13 cellular contexts compared by ENCODE assay signal in genomic region chr12:48937170-48937569, GRCh38. TPM values are rescaled to one million over a fixed set of nuclear protein-coding genes. Genes with fewer than 3 reads are reported as not detected.
A peak's percentile ranks its signal among the peaks of the same experiment; 100 is the strongest.
DNase-seq lines count a peak whose midpoint lies in the region; ATAC-seq, FAIRE-seq and TF ChIP-seq lines count a peak whose summit lies in the region.
"Had no signal": no experiment of that assay in that cellular context is flagged by ENCODE, and none has a peak within 500 bp of the region (broad histone marks: within the 10 kb centered on the region; RNA-seq: fewer than 3 reads in every experiment).

No MANE protein-coding gene starts in this region.

- POLR2A ChIA-PET in HepG2 (lab: Yijun Ruan, JAX) = interaction anchor here (1.8 kb wide), 1 partner anchor 85 kb away, joined by 9 read pairs; the partner anchor contains the start of gene DDX23

- CTCF ChIA-PET in HepG2 (lab: Yijun Ruan, JAX; ENCODE audit: low intra/inter-chr PET ratio, low total read pairs) = interaction anchor here (1.4 to 3.1 kb wide), 2 partner anchors 46 to 84 kb away, joined by 7 to 27 read pairs; partner anchors contain the start of gene DDX23

- peaks cover 35% of the 10 kb centered on the region for H3K36me3 Mint-ChIP-seq in T-helper 2 cell treated with Interferon-gamma antibody and Interleukin-4, amounts not matched to agents 5 μg/mL and 100 μg/mL, for 36 hours (ENCODE audit: low read depth)

- TF ChIP-seq EP300 in HepG2 (IDR thresholded peaks at IDR 0.05; ENCODE audit: low read depth in 2 of 2, low read length in 2 of 2) = no peak
- TF ChIP-seq EP300 in HepG2 (CRISPR knock-in tag; IDR thresholded peaks at IDR 0.05; ENCODE audit: borderline replicate concordance) = no peak

- intact Hi-C loops in HepG2 (cut with micrococcal nuclease; ENCODE audit: unreplicated experiment) = loop anchor here (2.0 kb wide), 1 partner anchor 46 kb away; no protein-coding TSS in a partner anchor
- intact Hi-C loops in right lobe of liver (cut with DNase I) = loop anchor here (10.0 kb wide), 1 partner anchor 82 kb away; the partner anchor contains the start of gene DDX23 (in 2 of the 2)
- intact Hi-C loops in upper lobe of right lung (cut with DNase I) = no loop called here

- H3K27me3 ChIP-seq in HepG2 (ENCODE audit: control insufficient read depth in 1 of 2, insufficient read depth in 2 of 2, low read length in 2 of 2) = no peaks in the 10 kb centered on the region
- H3K27me3 ChIP-seq in right lobe of liver = no peaks in the 10 kb centered on the region
- H3K27me3 ChIP-seq in brain microvascular endothelial cell (replicated peaks) = no peaks in the 10 kb centered on the region
- no peaks in the 10 kb centered on the region for H3K27me3 ChIP-seq in upper lobe of right lung
- H3K27me3 ChIP-seq: heart left ventricle, vagina had no signal

- H3K27ac ChIP-seq in HepG2 (ENCODE audit: extremely low read length, insufficient read depth, low read length) (no peak overlapping the region), right lobe of liver (no peak overlapping the region), brain microvascular endothelial cell (no peak overlapping the region), upper lobe of right lung (no peak overlapping the region)
- H3K27ac ChIP-seq: heart left ventricle, vagina had no signal

- TF ChIP-seq CTCF in HepG2 (CRISPR knock-in tag; IDR thresholded peaks at IDR 0.05) (peak; percentile 17; the same call in 1 of the 2 replicates), right lobe of liver (IDR thresholded peaks at IDR 0.05) (no peak), brain microvascular endothelial cell (IDR thresholded peaks at IDR 0.05; ENCODE audit: low read depth, low read length, missing control alignments) (peak; percentile 55), upper lobe of right lung (IDR thresholded peaks at IDR 0.05) (no peak)

- H3K4me3 ChIP-seq in HepG2 (replicated peaks in 1 of 3; ENCODE audit: insufficient read depth in 1 of 3, low read depth in 2 of 3, low read length in 3 of 3) = no peak overlapping the region
- H3K4me3 ChIP-seq in right lobe of liver = no peak overlapping the region
- H3K4me3 ChIP-seq in brain microvascular endothelial cell (ENCODE audit: low read depth, low read length) = no peak overlapping the region
- H3K4me3 ChIP-seq in upper lobe of right lung = no peak overlapping the region
- H3K4me3 ChIP-seq: heart left ventricle, vagina had no signal

- peaks cover under 1% of the 10 kb centered on the region for H3K79me2 ChIP-seq in HepG2 (ENCODE audit: insufficient read depth, low read length)

- no peak overlapping the region for H3K4me3 Mint-ChIP-seq in T-helper 2 cell treated with Interferon-gamma antibody and Interleukin-4, amounts not matched to agents 5 μg/mL and 100 μg/mL, for 36 hours
- H3K4me3 Mint-ChIP-seq: dendritic cell treated with granulocyte-macrophage colony-stimulating factor and Interleukin-4, amounts not matched to agents 40 ng/mL and 50 ng/mL, for 4 days; mesothelial cell of epicardium had no signal

- no peak for DNase-seq in HepG2 (ENCODE audit: low spot score)
- no peak for DNase-seq in right lobe of liver
- DNase-seq in brain microvascular endothelial cell = no peak
- peak; percentile 28 for DNase-seq in upper lobe of right lung
- no peak for DNase-seq in T-helper 2 cell treated with Interferon-gamma antibody and Interleukin-4, amounts not matched to agents 5 μg/mL and 100 μg/mL, for 36 hours (ENCODE audit: low spot score)
- DNase-seq: heart left ventricle, right cardiac atrium, RPMI8226 had no signal

- H3K36me3 ChIP-seq in HepG2 (replicated peaks in 1 of 2; ENCODE audit: control insufficient read depth in 1 of 2, insufficient read depth in 2 of 2, low read length in 2 of 2) (peaks cover 16 to 71% of the 10 kb centered on the region in 2 experiments), right lobe of liver (peaks cover 0 to 24% (median 10%) of the 10 kb centered on the region in 4 donors), brain microvascular endothelial cell (replicated peaks) (peaks cover 80% of the 10 kb centered on the region), upper lobe of right lung (peaks cover 92% of the 10 kb centered on the region)

- no peak for TF ChIP-seq RAD21 in HepG2 (CRISPR knock-in tag; IDR thresholded peaks at IDR 0.05)

- H3K9ac ChIP-seq in HepG2 (ENCODE audit: insufficient read depth, low read depth, low read length) = no peak overlapping the region

- peaks cover 12% of the 10 kb centered on the region for H3K4me1 Mint-ChIP-seq in T-helper 2 cell treated with Interferon-gamma antibody and Interleukin-4, amounts not matched to agents 5 μg/mL and 100 μg/mL, for 36 hours (ENCODE audit: low read depth)
- H3K4me1 Mint-ChIP-seq: mesothelial cell of epicardium had no signal

- ATAC-seq in HepG2 (peak; percentile 30; the same call in 2 of the 3 replicates), right lobe of liver (no peak), upper lobe of right lung (no peak), GM21619 (IDR thresholded peaks at IDR 0.05; ENCODE audit: unreplicated experiment) (no peak)

- no peak overlapping the region for H3K4me2 ChIP-seq in HepG2 (ENCODE audit: low read depth, low read length)

- no TSS peak for BruUV-seq in HepG2 (replicated peaks; lab: Mats Ljungman, UMichigan)

- H3K9me3 ChIP-seq in HepG2 (ENCODE audit: low read length) (no peaks in the 10 kb centered on the region), right lobe of liver (no peaks in the 10 kb centered on the region), upper lobe of right lung (no peaks in the 10 kb centered on the region)
- H3K9me3 ChIP-seq: heart left ventricle, vagina had no signal

- TF ChIP-seq POLR2A in HepG2 (IDR thresholded peaks at IDR 0.05; ENCODE audit: insufficient read depth in 1 of 2, low read depth in 2 of 2, low read length in 2 of 2) (no peak), right lobe of liver (IDR thresholded peaks at IDR 0.05) (no peak)

- H3K27me3 Mint-ChIP-seq in T-helper 2 cell treated with Interferon-gamma antibody and Interleukin-4, amounts not matched to agents 5 μg/mL and 100 μg/mL, for 36 hours (ENCODE audit: low read depth) = no peaks in the 10 kb centered on the region
- H3K27me3 Mint-ChIP-seq: dendritic cell treated with granulocyte-macrophage colony-stimulating factor and Interleukin-4, amounts not matched to agents 40 ng/mL and 50 ng/mL, for 4 days had no signal

- H4K20me1 ChIP-seq in HepG2 (ENCODE audit: insufficient read depth, low read length) = no peaks in the 10 kb centered on the region; the same call in 1 of the 2 replicates

- 88% methylated on average over 5 of the region's 6 CpGs for WGBS in HepG2 (ENCODE audit: low lambda C conversion rate)
- WGBS in right lobe of liver (ENCODE audit: insufficient coverage, low coverage, low lambda C conversion rate, missing lambda C conversion rate) = no CpG with 5 or more reads among the region's 6 CpGs

- H3K4me1 ChIP-seq in HepG2 (ENCODE audit: insufficient read depth, low read length) (peaks cover 13% of the 10 kb centered on the region), right lobe of liver (peaks cover 0 to 1% (median 0%) of the 10 kb centered on the region in 4 donors), upper lobe of right lung (no peaks in the 10 kb centered on the region)

- no peak overlapping the region for H2AFZ ChIP-seq in HepG2 (ENCODE audit: low read length)

- no peak for FAIRE-seq in HepG2 (lab: Jason Lieb, UNC)
- FAIRE-seq: GM19239 had no signal

- in situ Hi-C loops in HepG2 (cut with HindIII; ENCODE audit: extremely low pct_ligation_motif_present, low pct_unique_long_range_greater_than_20kb) (loop anchor here (5.0 kb wide), 1 partner anchor 85 kb away; the partner anchor contains the start of gene DDX23), brain microvascular endothelial cell (cut with HindIII; ENCODE audit: low pct_ligation_motif_present, low sequenced_read_pairs) (no loop called here)

- no peaks in the 10 kb centered on the region for H3K9me3 Mint-ChIP-seq in T-helper 2 cell treated with Interferon-gamma antibody and Interleukin-4, amounts not matched to agents 5 μg/mL and 100 μg/mL, for 36 hours
- H3K9me3 Mint-ChIP-seq: dendritic cell treated with granulocyte-macrophage colony-stimulating factor and Interleukin-4, amounts not matched to agents 40 ng/mL and 50 ng/mL, for 4 days; mesothelial cell of epicardium had no signal

- H3K27ac Mint-ChIP-seq in T-helper 2 cell treated with Interferon-gamma antibody and Interleukin-4, amounts not matched to agents 5 μg/mL and 100 μg/mL, for 36 hours = no peak overlapping the region
- H3K27ac Mint-ChIP-seq: dendritic cell treated with granulocyte-macrophage colony-stimulating factor and Interleukin-4, amounts not matched to agents 40 ng/mL and 50 ng/mL, for 4 days had no signal

RNA-seq across cellular contexts. Expression of gene FKBP11, which starts 11.9 kb away (rescaled TPM):
- total RNA-seq in HepG2 (2016; rRNA removed; fragmentation: Illumina TruSeq; extraction: Trizol) (6.0 and 15.5 TPM in 2 replicates), right lobe of liver (10 to 100 TPM; 34.9 to 59.5 (median 52.5) TPM), upper lobe of right lung (19.5 TPM)
- 4.2 and 6.5 TPM in 2 replicates for total RNA-seq in HepG2 (2016; cell fraction: cytosol; rRNA removed; fragmentation: Illumina TruSeq; extraction: Trizol; ENCODE audit: low read depth)
- total RNA-seq in HepG2 (2016; cell fraction: insoluble cytoplasmic fraction; rRNA removed; fragmentation: Illumina TruSeq; extraction: Trizol) = 5.5 and 12.8 TPM in 2 replicates
- total RNA-seq in HepG2 (2016; cell fraction: membrane; rRNA removed; fragmentation: Illumina TruSeq; extraction: Trizol) = 3.1 and 4.5 TPM in 2 replicates
- total RNA-seq in HepG2 (2016; cell fraction: nucleus; rRNA removed; fragmentation: Illumina TruSeq; extraction: Trizol) = 15.3 and 19.2 TPM in 2 replicates
- polyA plus RNA-seq in HepG2 (2011; rRNA removed) = 19.4 and 24.2 TPM in 2 replicates
- 14.4 and 16.8 TPM in 2 replicates for polyA plus RNA-seq in HepG2 (2011; cell fraction: cytosol; rRNA removed)
- 32.6 and 35.0 TPM in 2 replicates for polyA plus RNA-seq in HepG2 (2011; cell fraction: nucleus; rRNA removed)
- 12.9 and 14.4 TPM in 2 replicates for polyA plus RNA-seq in HepG2 (2012)
- polyA plus RNA-seq in HepG2 (2016; cell fraction: cytosol; fragmentation: Illumina TruSeq; extraction: Trizol; ENCODE audit: low read depth) = 4.6 and 5.1 TPM in 2 replicates
- 10.0 and 12.0 TPM in 2 replicates for polyA plus RNA-seq in HepG2 (2016; cell fraction: insoluble cytoplasmic fraction; fragmentation: Illumina TruSeq; extraction: Trizol; ENCODE audit: low read depth)
- polyA plus RNA-seq in HepG2 (2016; cell fraction: membrane; fragmentation: Illumina TruSeq; extraction: Trizol; ENCODE audit: low read depth) = 4.5 and 4.9 TPM in 2 replicates
- polyA plus RNA-seq in HepG2 (2016; cell fraction: nucleus; fragmentation: Illumina TruSeq; extraction: Trizol; ENCODE audit: insufficient read depth, low read depth) = 55.0 and 59.9 TPM in 2 replicates
- 11.0 and 47.3 TPM in 2 replicates for polyA minus RNA-seq in HepG2 (2011; rRNA and poly(A)+ RNA removed; ENCODE audit: low replicate concordance)
- 5.6 and 6.8 TPM in 2 replicates for polyA minus RNA-seq in HepG2 (2011; cell fraction: cytosol; rRNA and poly(A)+ RNA removed)
- polyA minus RNA-seq in HepG2 (2011; cell fraction: nucleus; rRNA and poly(A)+ RNA removed) = 10.8 and 15.2 TPM in 2 replicates

RNA-seq across cellular contexts. Expression of gene ARF3, which starts 20.1 kb away (rescaled TPM):
- total RNA-seq in HepG2 (2016; rRNA removed; fragmentation: Illumina TruSeq; extraction: Trizol) = 48.4 and 53.8 TPM in 2 replicates
- 12.0 and 15.8 TPM in 2 replicates for total RNA-seq in HepG2 (2016; cell fraction: cytosol; rRNA removed; fragmentation: Illumina TruSeq; extraction: Trizol; ENCODE audit: low read depth)
- 43.0 and 57.4 TPM in 2 replicates for total RNA-seq in HepG2 (2016; cell fraction: insoluble cytoplasmic fraction; rRNA removed; fragmentation: Illumina TruSeq; extraction: Trizol)
- total RNA-seq in HepG2 (2016; cell fraction: membrane; rRNA removed; fragmentation: Illumina TruSeq; extraction: Trizol) = 15.7 and 16.6 TPM in 2 replicates
- total RNA-seq in HepG2 (2016; cell fraction: nucleus; rRNA removed; fragmentation: Illumina TruSeq; extraction: Trizol) = 20.9 and 24.1 TPM in 2 replicates
- 57.9 and 60.0 TPM in 2 replicates for polyA plus RNA-seq in HepG2 (2011; rRNA removed)
- 60.3 and 60.4 TPM in 2 replicates for polyA plus RNA-seq in HepG2 (2011; cell fraction: cytosol; rRNA removed)
- polyA plus RNA-seq in HepG2 (2011; cell fraction: nucleus; rRNA removed) = 32.8 and 38.8 TPM in 2 replicates
- 39.0 and 41.4 TPM in 2 replicates for polyA plus RNA-seq in HepG2 (2012)
- 11.9 and 13.5 TPM in 2 replicates for polyA plus RNA-seq in HepG2 (2016; cell fraction: cytosol; fragmentation: Illumina TruSeq; extraction: Trizol; ENCODE audit: low read depth)
- polyA plus RNA-seq in HepG2 (2016; cell fraction: insoluble cytoplasmic fraction; fragmentation: Illumina TruSeq; extraction: Trizol; ENCODE audit: low read depth) = 76.4 and 85.2 TPM in 2 replicates
- polyA plus RNA-seq in HepG2 (2016; cell fraction: membrane; fragmentation: Illumina TruSeq; extraction: Trizol; ENCODE audit: low read depth) = 13.7 and 16.3 TPM in 2 replicates
- 47.8 and 51.2 TPM in 2 replicates for polyA plus RNA-seq in HepG2 (2016; cell fraction: nucleus; fragmentation: Illumina TruSeq; extraction: Trizol; ENCODE audit: insufficient read depth, low read depth)
- 62.5 and 183 TPM in 2 replicates for polyA minus RNA-seq in HepG2 (2011; rRNA and poly(A)+ RNA removed; ENCODE audit: low replicate concordance)
- 19.9 and 22.8 TPM in 2 replicates for polyA minus RNA-seq in HepG2 (2011; cell fraction: cytosol; rRNA and poly(A)+ RNA removed)
- 27.7 and 29.2 TPM in 2 replicates for polyA minus RNA-seq in HepG2 (2011; cell fraction: nucleus; rRNA and poly(A)+ RNA removed)
- total RNA-seq in right lobe of liver = 10 to 100 TPM; 30.9 to 50.7 (median 47.2) TPM
- total RNA-seq in upper lobe of right lung = 146 TPM

RNA-seq across cellular contexts. Expression of gene WNT10B, which starts 34.4 kb away (rescaled TPM):
- total RNA-seq in HepG2 (2016; rRNA removed; fragmentation: Illumina TruSeq; extraction: Trizol) (0.09 TPM in 1 of 2 replicates, not detected in the other), right lobe of liver (under 1 TPM in 2 of 6 experiments, not detected in 4; 0.12 TPM), upper lobe of right lung (1.2 TPM)
- not detected in 2 replicates for total RNA-seq in HepG2 (2016; cell fraction: cytosol; rRNA removed; fragmentation: Illumina TruSeq; extraction: Trizol; ENCODE audit: low read depth)
- total RNA-seq in HepG2 (2016; cell fraction: insoluble cytoplasmic fraction; rRNA removed; fragmentation: Illumina TruSeq; extraction: Trizol) = not detected in 2 replicates
- total RNA-seq in HepG2 (2016; cell fraction: membrane; rRNA removed; fragmentation: Illumina TruSeq; extraction: Trizol) = 0.14 TPM in 1 of 2 replicates, not detected in the other
- total RNA-seq in HepG2 (2016; cell fraction: nucleus; rRNA removed; fragmentation: Illumina TruSeq; extraction: Trizol) = not detected in 2 replicates
- 0.05 and 0.12 TPM in 2 replicates for polyA plus RNA-seq in HepG2 (2011; rRNA removed)
- 0.04 and 0.08 TPM in 2 replicates for polyA plus RNA-seq in HepG2 (2011; cell fraction: cytosol; rRNA removed)
- polyA plus RNA-seq in HepG2 (2011; cell fraction: nucleus; rRNA removed) = 0.48 and 0.64 TPM in 2 replicates
- not detected in 2 replicates for polyA plus RNA-seq in HepG2 (2012)
- polyA plus RNA-seq in HepG2 (2016; cell fraction: cytosol; fragmentation: Illumina TruSeq; extraction: Trizol; ENCODE audit: low read depth) = not detected in 2 replicates
- not detected in 2 replicates for polyA plus RNA-seq in HepG2 (2016; cell fraction: insoluble cytoplasmic fraction; fragmentation: Illumina TruSeq; extraction: Trizol; ENCODE audit: low read depth)
- not detected in 2 replicates for polyA plus RNA-seq in HepG2 (2016; cell fraction: membrane; fragmentation: Illumina TruSeq; extraction: Trizol; ENCODE audit: low read depth)
- polyA plus RNA-seq in HepG2 (2016; cell fraction: nucleus; fragmentation: Illumina TruSeq; extraction: Trizol; ENCODE audit: insufficient read depth, low read depth) = 0.21 and 0.33 TPM in 2 replicates
- polyA minus RNA-seq in HepG2 (2011; rRNA and poly(A)+ RNA removed; ENCODE audit: low replicate concordance) = 0.18 and 1.6 TPM in 2 replicates
- 1.8 TPM in 1 of 2 replicates, not detected in the other for polyA minus RNA-seq in HepG2 (2011; cell fraction: cytosol; rRNA and poly(A)+ RNA removed)
- polyA minus RNA-seq in HepG2 (2011; cell fraction: nucleus; rRNA and poly(A)+ RNA removed) = not detected in 2 replicates

RNA-seq across cellular contexts. Expression of gene WNT1, which starts 41.0 kb away (rescaled TPM):
- not detected in 2 replicates for total RNA-seq in HepG2 (2016; rRNA removed; fragmentation: Illumina TruSeq; extraction: Trizol)
- not detected in 2 replicates for total RNA-seq in HepG2 (2016; cell fraction: cytosol; rRNA removed; fragmentation: Illumina TruSeq; extraction: Trizol; ENCODE audit: low read depth)
- not detected in 2 replicates for total RNA-seq in HepG2 (2016; cell fraction: insoluble cytoplasmic fraction; rRNA removed; fragmentation: Illumina TruSeq; extraction: Trizol)
- not detected in 2 replicates for total RNA-seq in HepG2 (2016; cell fraction: membrane; rRNA removed; fragmentation: Illumina TruSeq; extraction: Trizol)
- not detected in 2 replicates for total RNA-seq in HepG2 (2016; cell fraction: nucleus; rRNA removed; fragmentation: Illumina TruSeq; extraction: Trizol)
- polyA plus RNA-seq in HepG2 (2011; rRNA removed) = not detected in 2 replicates
- not detected in 2 replicates for polyA plus RNA-seq in HepG2 (2011; cell fraction: cytosol; rRNA removed)
- polyA plus RNA-seq in HepG2 (2011; cell fraction: nucleus; rRNA removed) = not detected in 2 replicates
- not detected in 2 replicates for polyA plus RNA-seq in HepG2 (2012)
- not detected in 2 replicates for polyA plus RNA-seq in HepG2 (2016; cell fraction: cytosol; fragmentation: Illumina TruSeq; extraction: Trizol; ENCODE audit: low read depth)
- not detected in 2 replicates for polyA plus RNA-seq in HepG2 (2016; cell fraction: insoluble cytoplasmic fraction; fragmentation: Illumina TruSeq; extraction: Trizol; ENCODE audit: low read depth)
- not detected in 2 replicates for polyA plus RNA-seq in HepG2 (2016; cell fraction: membrane; fragmentation: Illumina TruSeq; extraction: Trizol; ENCODE audit: low read depth)
- not detected in 2 replicates for polyA plus RNA-seq in HepG2 (2016; cell fraction: nucleus; fragmentation: Illumina TruSeq; extraction: Trizol; ENCODE audit: insufficient read depth, low read depth)
- polyA minus RNA-seq in HepG2 (2011; rRNA and poly(A)+ RNA removed; ENCODE audit: low replicate concordance) = not detected in 2 replicates
- polyA minus RNA-seq in HepG2 (2011; cell fraction: cytosol; rRNA and poly(A)+ RNA removed) = not detected in 2 replicates
- not detected in 2 replicates for polyA minus RNA-seq in HepG2 (2011; cell fraction: nucleus; rRNA and poly(A)+ RNA removed)
- total RNA-seq in right lobe of liver = not detected
- total RNA-seq in upper lobe of right lung = not detected
- total RNA-seq: mesothelial cell of epicardium, right cardiac atrium, vagina had no signal
- polyA plus RNA-seq: heart left ventricle, right cardiac atrium had no signal

Comparison
In these comparisons a context has a peak if more than half of its experiments do, and no peak if none do; other contexts are left out.
1. CTCF ChIP-seq: peak in HepG2 (single experiment) and brain microvascular endothelial cell (single experiment); none in right lobe of liver (0 of 4) and upper lobe of right lung (single experiment).